Comparison of ENCODE assay signal across 8 cellular contexts in the genomic region with DNA sequence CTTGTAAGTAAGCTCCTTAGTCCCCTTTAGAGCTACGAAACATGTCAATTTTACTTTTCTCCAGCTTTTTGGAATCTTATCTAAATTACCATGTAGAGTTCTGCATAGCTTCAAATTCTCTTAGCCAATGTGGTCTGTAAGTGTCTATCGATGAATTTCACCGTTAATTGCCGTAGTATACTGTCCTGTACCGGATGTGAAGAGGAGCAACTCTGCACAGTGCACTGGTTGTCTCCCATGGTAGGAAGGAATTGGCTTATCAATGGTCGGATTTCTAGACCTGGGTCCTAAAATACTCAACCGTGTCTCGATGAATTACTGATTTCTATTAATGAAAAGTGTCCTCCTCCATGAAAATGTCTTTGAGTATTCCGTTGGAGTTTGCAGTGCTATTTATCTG. TPM values are rescaled to one million over a fixed set of nuclear protein-coding genes. Genes with fewer than 3 reads are reported as not detected.
DNase-seq lines count a peak whose midpoint lies in the region; ATAC-seq and TF ChIP-seq lines count a peak whose summit lies in the region.

No MANE protein-coding gene starts in this region.

- intact Hi-C loops in spleen (cut with DNase I; ENCODE audit: low total_unique reads): no loop called here
- intact Hi-C loops in posterior cingulate gyrus (cut with DNase I): no loop called here

- ATAC-seq in foreskin keratinocyte (no peak), HG02973 (IDR thresholded peaks at IDR 0.05; ENCODE audit: unreplicated experiment) (no peak)

- no peak for TF ChIP-seq POLR2A in spleen (IDR thresholded peaks at IDR 0.05)

- no peaks in the 10 kb centered on the region for H3K36me3 ChIP-seq in spleen

- H3K4me1 ChIP-seq in foreskin keratinocyte: peaks cover 13% of the 10 kb centered on the region
- H3K4me1 ChIP-seq in spleen: peaks cover 18 to 68% (median 58%) of the 10 kb centered on the region in 6 donors

- DNase-seq in NCI-H82 (lab: John Stamatoyannopoulos, UW): peak; percentile 36
- DNase-seq in NCI-H82 treated with DMSO at 0.1 percent for 48 hours (lab: John Stamatoyannopoulos, UW; ENCODE audit: unreplicated experiment): no peak
- peak; percentile 43 for DNase-seq in OCI-M1 (lab: John Stamatoyannopoulos, UW)
- DNase-seq in foreskin keratinocyte: peak in 1 of 2 donors; percentile 18
- DNase-seq in spleen: no peak
- DNase-seq in medulla oblongata (ENCODE audit: extremely low spot score): no peak
- DNase-seq in posterior cingulate gyrus: no peak

- 7 to 10% (median 9%) methylated on average over 9 of the region's 9 CpGs for WGBS in spleen, 5 donors

- peak overlapping the region; percentile 99 for H3K27ac ChIP-seq in foreskin keratinocyte
- H3K27ac ChIP-seq in spleen: peak overlapping the region in 5 of 8 donors; percentile 94 to 98 (median 96)

- TF ChIP-seq CTCF in foreskin keratinocyte (conservative IDR thresholded peaks at IDR 0.05) (no peak), spleen (IDR thresholded peaks at IDR 0.05 in 8 of 11, conservative IDR thresholded peaks at IDR 0.05 in 3 of 11) (no peak)

- H3K4me3 ChIP-seq in spleen: peak overlapping the region; percentile 66 to 98 (median 84)

- H3K27me3 ChIP-seq in foreskin keratinocyte (no peaks in the 10 kb centered on the region), spleen (replicated peaks in 1 of 7) (no peaks in the 10 kb centered on the region)

- H3K9me3 ChIP-seq in spleen: no peaks in the 10 kb centered on the region

RNA-seq across cellular contexts. Expression of gene NOP58, which starts 1.9 kb away (rescaled TPM):
- total RNA-seq in foreskin keratinocyte: 95.8 and 107 TPM in 2 replicates
- 60.8 and 75.4 TPM in 2 replicates for polyA plus RNA-seq in foreskin keratinocyte
- 100 to 1,000 TPM in 3 of 7 donors, 10 to 100 TPM in 4; 57.2 to 123 (median 86.9) TPM for total RNA-seq in spleen
- polyA plus RNA-seq in spleen: 10 to 100 TPM; 60.7 to 86.3 (median 66.2) TPM

RNA-seq across cellular contexts. Expression of gene SUMO1, which starts 29.1 kb away (rescaled TPM):
- total RNA-seq in foreskin keratinocyte (145 and 146 TPM in 2 replicates), spleen (10 to 100 TPM; 58.0 to 72.6 (median 65.5) TPM)
- polyA plus RNA-seq in foreskin keratinocyte (165 and 172 TPM in 2 replicates), spleen (100 to 1,000 TPM in 2 of 3 donors, 10 to 100 TPM in 1; 82.5 to 121 (median 120) TPM)

Comparison
In these comparisons a context has a peak if more than half of its experiments do, and no peak if none do; other contexts are left out.
1. DNase-seq: peak in NCI-H82 (single experiment) and OCI-M1 (single experiment); none in NCI-H82 treated with DMSO at 0.1 percent for 48 hours (single experiment), spleen (single experiment), medulla oblongata (single experiment) and posterior cingulate gyrus (0 of 10).